In genomic region chr12:4850857-4851380, GRCh38 we compare ENCODE assay signal across 31 cellular contexts. TPM values are rescaled to one million over a fixed set of nuclear protein-coding genes. Genes with fewer than 3 reads are reported as not detected.
"Had no signal": no experiment of that assay in that cellular context is flagged by ENCODE, and none has a peak within 500 bp of the region (broad histone marks: within the 10 kb centered on the region; RNA-seq: fewer than 3 reads in every experiment).

No MANE protein-coding gene starts in this region.

- H3K4me1 Mint-ChIP-seq: activated T-helper 17 cell treated with anti-CD3 and anti-CD28 coated beads, Interleukin-2, amount 50 U/mL, for 72 hours had no signal

- ATAC-seq: activated CD8-positive, alpha-beta T cell treated with anti-CD3 and anti-CD28 coated beads for 36 hours; activated naive CD4-positive, alpha-beta T cell treated with anti-CD3 and anti-CD28 coated beads, Interleukin-2, amount 50 U/mL, for 72 hours; activated T-cell treated with anti-CD3 and anti-CD28 coated beads, Interleukin-2, amount 50 U/mL, for 72 hours; activated T-helper 17 cell treated with anti-CD3 and anti-CD28 coated beads, Interleukin-2, amount 50 U/mL, for 72 hours; body of pancreas; K562; Panc1 had no signal

- DNase-seq: activated CD4-positive, alpha-beta T cell treated with anti-CD3 and anti-CD28 coated beads for 1 hour; activated CD4-positive, alpha-beta T cell treated with anti-CD3 and anti-CD28 coated beads for 48 hours; activated CD4-positive, alpha-beta T cell treated with anti-CD3 and anti-CD28 coated beads, Interleukin-2, amount 50 U/mL, for 4 hours; activated CD4-positive, CD25-positive, alpha-beta regulatory T cell; activated CD8-positive, alpha-beta T cell treated with anti-CD3 and anti-CD28 coated beads for 36 hours; activated effector memory CD4-positive, alpha-beta T cell treated with anti-CD3 and anti-CD28 coated beads, Interleukin-2, amount 50 U/mL, for 16 hours; activated naive CD4-positive, alpha-beta T cell treated with Interleukin-2 at 50 U/mL for 16 hours; activated T-cell treated with anti-CD3 and anti-CD28 coated beads, Interleukin-2, amount 50 U/mL, for 1 hour; activated T-cell treated with anti-CD3 and anti-CD28 coated beads, Interleukin-2, amount 50 U/mL, for 72 hours; adrenal gland; body of pancreas; NCI-H1092 treated with DMSO at 0.1 percent for 48 hours; NCI-H1417 treated with DMSO at 0.1 percent for 48 hours; NCI-H1694; NCI-H2029; NCI-H345; NCI-H526 treated with DMSO at 0.1 percent for 48 hours; NCI-H774; SHP77; SJCRH30; T1000; WERI-Rb-1 had no signal

- H3K9me3 Mint-ChIP-seq: activated CD8-positive, alpha-beta T cell treated with anti-CD3 and anti-CD28 coated beads for 36 hours; activated naive CD4-positive, alpha-beta T cell treated with anti-CD3 and anti-CD28 coated beads, Interleukin-2, amount 50 U/mL, for 72 hours; activated T-cell treated with anti-CD3 and anti-CD28 coated beads, Interleukin-2, amount 50 U/mL, for 72 hours; activated T-helper 17 cell treated with anti-CD3 and anti-CD28 coated beads, Interleukin-2, amount 50 U/mL, for 72 hours had no signal

- H3K27ac Mint-ChIP-seq: activated CD8-positive, alpha-beta T cell treated with anti-CD3 and anti-CD28 coated beads for 36 hours; activated naive CD4-positive, alpha-beta T cell treated with anti-CD3 and anti-CD28 coated beads, Interleukin-2, amount 50 U/mL, for 72 hours; activated T-cell treated with anti-CD3 and anti-CD28 coated beads, Interleukin-2, amount 50 U/mL, for 72 hours; activated T-helper 17 cell treated with anti-CD3 and anti-CD28 coated beads, Interleukin-2, amount 50 U/mL, for 72 hours had no signal

- H3K36me3 Mint-ChIP-seq: activated naive CD4-positive, alpha-beta T cell treated with anti-CD3 and anti-CD28 coated beads, Interleukin-2, amount 50 U/mL, for 72 hours had no signal

- H3K4me3 Mint-ChIP-seq: activated CD8-positive, alpha-beta T cell treated with anti-CD3 and anti-CD28 coated beads for 36 hours; activated T-cell treated with anti-CD3 and anti-CD28 coated beads, Interleukin-2, amount 50 U/mL, for 72 hours; activated T-helper 17 cell treated with anti-CD3 and anti-CD28 coated beads, Interleukin-2, amount 50 U/mL, for 72 hours had no signal

RNA-seq across cellular contexts. Expression of gene KCNA1, which starts 58.8 kb away (rescaled TPM):
- total RNA-seq: activated CD8-positive, alpha-beta memory T cell treated with anti-CD3 and anti-CD28 coated beads for 36 hours; activated CD8-positive, alpha-beta T cell treated with anti-CD3 and anti-CD28 coated beads for 36 hours; activated T-helper 17 cell treated with anti-CD3 and anti-CD28 coated beads, Interleukin-2, amount 50 U/mL, for 72 hours; adrenal gland; K562; M059J; NCI-H460; RPMI7951; SJCRH30; T-helper 2 cell treated with Interferon-gamma antibody and Interleukin-4, amounts not matched to agents 100 ng/mL and 5 ng/mL, for 36 hours had no signal
